In genomic region chr15:71718116-71718910, GRCh38 we compare ENCODE assay signal across 17 cellular contexts.
A peak's percentile ranks its signal among the peaks of the same experiment; 100 is the strongest.
DNase-seq lines count a peak whose midpoint lies in the region; FAIRE-seq and TF ChIP-seq lines count a peak whose summit lies in the region.
"Had no signal": no experiment of that assay in that cellular context is flagged by ENCODE, and none has a peak within 500 bp of the region (broad histone marks: within the 10 kb centered on the region; RNA-seq: fewer than 3 reads in every experiment).

No MANE protein-coding gene starts in this region.

- TF ChIP-seq CTCF in bronchial epithelial cell (IDR thresholded peaks at IDR 0.05; ENCODE audit: insufficient read depth, low read length, severe bottlenecking) = no peak
- TF ChIP-seq CTCF in endodermal cell (conservative IDR thresholded peaks at IDR 0.05) = no peak
- no peak for TF ChIP-seq CTCF in vagina (IDR thresholded peaks at IDR 0.05)
- no peak for TF ChIP-seq CTCF in thyroid gland (IDR thresholded peaks at IDR 0.05)

- no peaks in the 10 kb centered on the region for H3K4me1 Mint-ChIP-seq in endodermal cell
- H3K4me1 Mint-ChIP-seq: CD4-positive, CD25-positive, alpha-beta regulatory T cell had no signal

- DNase-seq in bronchial epithelial cell (ENCODE audit: low read depth) (no peak), endodermal cell (peak; percentile 12), myocyte (ENCODE audit: low read depth) (peak; percentile 80), vagina (ENCODE audit: extremely low spot score in 2 of 2) (peak in 1 of 2 donors; percentile 74), thyroid gland (no peak), glomerular visceral epithelial cell (ENCODE audit: extremely low spot score) (no peak)
- DNase-seq: C1 segment of cervical spinal cord; Caco-2; CD4-positive, CD25-positive, alpha-beta regulatory T cell; CD8-positive, alpha-beta T cell; DMS153; DND-41; H9 had no signal

- intact Hi-C loops in vagina (cut with DNase I) = no loop called here
- intact Hi-C loops in thyroid gland (cut with DNase I) = no loop called here

- no peak overlapping the region for H3K27ac Mint-ChIP-seq in endodermal cell
- H3K27ac Mint-ChIP-seq: CD4-positive, CD25-positive, alpha-beta regulatory T cell; CD8-positive, alpha-beta T cell; GM23338; H9 had no signal

- H3K36me3 Mint-ChIP-seq in endodermal cell (ENCODE audit: low read depth) = no peaks in the 10 kb centered on the region
- H3K36me3 Mint-ChIP-seq: CD4-positive, CD25-positive, alpha-beta regulatory T cell; CD8-positive, alpha-beta T cell had no signal

- H3K9me3 Mint-ChIP-seq in endodermal cell = no peaks in the 10 kb centered on the region
- H3K9me3 Mint-ChIP-seq: CD8-positive, alpha-beta T cell; GM23338; H9 had no signal

- H3K4me1 ChIP-seq in endodermal cell (ENCODE audit: control insufficient read depth, insufficient read depth, low read length) = no peaks in the 10 kb centered on the region
- H3K4me1 ChIP-seq in vagina = peaks cover 25% of the 10 kb centered on the region
- no peaks in the 10 kb centered on the region for H3K4me1 ChIP-seq in thyroid gland
- H3K4me1 ChIP-seq: Caco-2 had no signal

- H3K4me3 Mint-ChIP-seq in endodermal cell = no peak overlapping the region
- H3K4me3 Mint-ChIP-seq: CD4-positive, CD25-positive, alpha-beta regulatory T cell; CD8-positive, alpha-beta T cell; GM23338; H9 had no signal

- H3K27ac ChIP-seq in endodermal cell (ENCODE audit: low read depth, low read length) (no peak overlapping the region), vagina (peak overlapping the region; percentile 69), thyroid gland (no peak overlapping the region)

- H3K36me3 ChIP-seq in bronchial epithelial cell (ENCODE audit: control insufficient read depth, insufficient read depth, low read length) = no peaks in the 10 kb centered on the region
- H3K36me3 ChIP-seq in endodermal cell (ENCODE audit: control insufficient read depth, insufficient read depth, low read length) = no peaks in the 10 kb centered on the region
- no peaks in the 10 kb centered on the region for H3K36me3 ChIP-seq in vagina
- H3K36me3 ChIP-seq in thyroid gland = no peaks in the 10 kb centered on the region

- WGBS in endodermal cell (ENCODE audit: insufficient coverage in 1 of 2, insufficient read length in 1 of 2), 2 experiments = 84 to 87% methylated on average over 13 of the region's 13 CpGs
- 90% methylated on average over 13 of the region's 13 CpGs for WGBS in thyroid gland, 2 donors

- H3K27me3 ChIP-seq in bronchial epithelial cell (ENCODE audit: control insufficient read depth, insufficient read depth, low read length) (no peaks in the 10 kb centered on the region), endodermal cell (ENCODE audit: control insufficient read depth, insufficient read depth, low read length, poor library complexity, severe bottlenecking) (no peaks in the 10 kb centered on the region), vagina (no peaks in the 10 kb centered on the region), thyroid gland (no peaks in the 10 kb centered on the region)

- peak; percentile 50 for FAIRE-seq in bronchial epithelial cell (lab: Jason Lieb, UNC)
- FAIRE-seq: G401.6, GM12892, GM19239 had no signal

- no peaks in the 10 kb centered on the region for H3K9me3 ChIP-seq in endodermal cell (ENCODE audit: control insufficient read depth, low read length)
- no peaks in the 10 kb centered on the region for H3K9me3 ChIP-seq in vagina
- H3K9me3 ChIP-seq in thyroid gland = no peaks in the 10 kb centered on the region
- H3K9me3 ChIP-seq: Caco-2 had no signal

- no peaks in the 10 kb centered on the region for H3K27me3 Mint-ChIP-seq in endodermal cell (ENCODE audit: insufficient read depth)

- H3K4me3 ChIP-seq in bronchial epithelial cell (ENCODE audit: low read depth, low read length) (no peak overlapping the region), endodermal cell (ENCODE audit: low read length) (no peak overlapping the region), vagina (no peak overlapping the region), thyroid gland (replicated peaks in 1 of 3) (no peak overlapping the region)
- H3K4me3 ChIP-seq: GM23338 had no signal

- no peak overlapping the region for H3K9ac ChIP-seq in endodermal cell (ENCODE audit: extremely low read depth, low read length, poor library complexity, severe bottlenecking)

- TF ChIP-seq POLR2A in vagina (IDR thresholded peaks at IDR 0.05) (no peak), thyroid gland (IDR thresholded peaks at IDR 0.05) (no peak)

Comparison
In these comparisons a context has a peak if more than half of its experiments do, and no peak if none do; other contexts are left out.
1. DNase-seq: peak in endodermal cell (single experiment) and myocyte (single experiment); none in bronchial epithelial cell (single experiment), thyroid gland (0 of 2) and glomerular visceral epithelial cell (single experiment).